19 cellular contexts compared by ENCODE assay signal in the genomic region with DNA sequence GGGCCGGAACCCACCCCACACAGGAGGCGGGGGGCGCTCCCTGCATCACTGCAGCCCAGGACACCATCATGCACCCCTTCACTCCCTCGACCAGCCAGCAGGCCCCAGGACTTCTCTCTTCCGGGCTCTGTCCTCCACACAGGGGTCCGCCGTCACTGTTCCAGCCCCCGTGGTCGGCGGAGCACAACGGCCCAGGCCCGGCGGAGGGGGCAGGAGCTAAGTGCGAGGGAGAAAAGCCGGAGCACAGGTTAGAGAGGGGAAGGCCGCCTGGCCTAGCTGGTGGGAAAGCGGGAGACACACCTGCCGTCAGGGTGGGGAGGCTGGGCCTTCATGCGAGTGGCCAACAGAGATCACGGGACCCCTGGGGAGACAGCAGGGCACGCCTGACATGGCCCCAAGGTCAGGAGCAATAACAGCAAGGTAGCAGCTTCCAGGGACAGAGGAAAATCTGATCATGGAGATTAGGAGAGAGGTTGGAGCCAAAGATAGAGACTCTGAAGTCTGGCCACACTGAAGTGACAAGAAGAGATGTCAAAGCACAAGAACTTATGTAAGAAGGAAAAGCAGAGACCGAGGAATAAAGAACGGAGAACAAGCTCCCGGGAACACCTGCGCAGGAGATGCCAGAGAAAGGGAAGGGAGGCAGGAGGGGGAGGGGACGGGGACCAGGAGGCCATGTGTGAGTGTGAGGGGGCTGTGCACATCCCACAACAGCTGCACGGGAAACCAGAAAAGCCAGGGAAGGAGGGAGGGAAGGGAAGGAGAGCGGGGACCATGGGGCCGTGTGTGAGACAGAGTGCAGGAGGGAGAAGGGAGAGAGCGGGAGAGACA.
DNase-seq lines count a peak whose midpoint lies in the region; ATAC-seq, FAIRE-seq and TF ChIP-seq lines count a peak whose summit lies in the region.
"Had no signal": no experiment of that assay in that cellular context is flagged by ENCODE, and none has a peak within 500 bp of the region (broad histone marks: within the 10 kb centered on the region; RNA-seq: fewer than 3 reads in every experiment).

No MANE protein-coding gene starts in this region.

- H3K36me3 ChIP-seq in SJCRH30 (no peaks in the 10 kb centered on the region), mesenchymal stem cell (ENCODE audit: control insufficient read depth in 1 of 2, insufficient read depth in 2 of 2, low read depth in 1 of 2, low read length in 2 of 2) (peaks cover 6 to 52% of the 10 kb centered on the region in 2 experiments)

- WGBS in mesenchymal stem cell: 89% methylated on average over 30 of the region's 30 CpGs

- no peak for DNase-seq in activated CD8-positive, alpha-beta T cell treated with anti-CD3 and anti-CD28 coated beads, Interleukin-2, amount 10 ng/mL, durations not matched to agents 7 days and 5 days
- DNase-seq in activated CD8-positive, alpha-beta T cell treated with anti-CD3 and anti-CD28 coated beads for 36 hours: no peak
- DNase-seq in SJCRH30: peak in 1 of 2 experiments; percentile 88
- no peak for DNase-seq in mesenchymal stem cell
- DNase-seq in urothelium cell line (ENCODE audit: low spot score): no peak
- DNase-seq in GOT3 (lab: John Stamatoyannopoulos, UW): no peak
- DNase-seq in hypothalamus (lab: John Stamatoyannopoulos, UW): no peak
- no peak for DNase-seq in NCI-H2029 treated with DMSO at 0.1 percent for 48 hours (lab: John Stamatoyannopoulos, UW)
- DNase-seq: activated CD4-positive, alpha-beta T cell treated with anti-CD3 and anti-CD28 coated beads, Interleukin-2, amount 50 U/mL, for 1 hour; effector CD4-positive, alpha-beta T cell; NCI-H1417 treated with DMSO at 0.1 percent for 48 hours; SHP77; T-helper 1 cell had no signal

- H2BK120ac ChIP-seq in mesenchymal stem cell (ENCODE audit: low read depth, low read length): no peak overlapping the region

- peaks cover 7% of the 10 kb centered on the region for H3K79me1 ChIP-seq in mesenchymal stem cell (replicated peaks; ENCODE audit: low read length, poor library complexity, severe bottlenecking)

- intact Hi-C loops in activated CD8-positive, alpha-beta T cell treated with anti-CD3 and anti-CD28 coated beads for 36 hours (cut with micrococcal nuclease): no loop called here

- H2BK5ac ChIP-seq in mesenchymal stem cell (ENCODE audit: low read depth, low read length, poor library complexity, severe bottlenecking): no peak overlapping the region

- no peak overlapping the region for H3K18ac ChIP-seq in mesenchymal stem cell (ENCODE audit: low read depth in 1 of 2, low read length in 2 of 2)

- H3K36me3 Mint-ChIP-seq in activated CD8-positive, alpha-beta T cell treated with anti-CD3 and anti-CD28 coated beads, Interleukin-2, amount 10 ng/mL, durations not matched to agents 7 days and 5 days (ENCODE audit: low read depth): peaks cover 4% of the 10 kb centered on the region
- H3K36me3 Mint-ChIP-seq in activated CD8-positive, alpha-beta T cell treated with anti-CD3 and anti-CD28 coated beads for 36 hours (ENCODE audit: low read depth): peaks cover 3% of the 10 kb centered on the region

- H3K27ac Mint-ChIP-seq in activated CD8-positive, alpha-beta T cell treated with anti-CD3 and anti-CD28 coated beads, Interleukin-2, amount 10 ng/mL, durations not matched to agents 7 days and 5 days: peak overlapping the region; percentile 17
- no peak overlapping the region for H3K27ac Mint-ChIP-seq in activated CD8-positive, alpha-beta T cell treated with anti-CD3 and anti-CD28 coated beads for 36 hours

- H3K4me1 ChIP-seq in SJCRH30 (peaks cover 28% of the 10 kb centered on the region), mesenchymal stem cell (ENCODE audit: control insufficient read depth, insufficient read depth, low read depth, low read length) (peaks cover 7% of the 10 kb centered on the region)
- H3K4me1 ChIP-seq: gastroesophageal sphincter, upper lobe of left lung had no signal

- no peak overlapping the region for H3K4me2 ChIP-seq in mesenchymal stem cell (ENCODE audit: low read length, poor library complexity, severe bottlenecking)

- no peak overlapping the region for H3K23ac ChIP-seq in mesenchymal stem cell (ENCODE audit: low read length in 2 of 2)

- H2BK12ac ChIP-seq in mesenchymal stem cell (ENCODE audit: low read length in 2 of 2): peak overlapping the region; percentile 10 to 43

- peaks cover 35% of the 10 kb centered on the region for H3K4me1 Mint-ChIP-seq in activated CD8-positive, alpha-beta T cell treated with anti-CD3 and anti-CD28 coated beads, Interleukin-2, amount 10 ng/mL, durations not matched to agents 7 days and 5 days (ENCODE audit: low read depth)
- H3K4me1 Mint-ChIP-seq in activated CD8-positive, alpha-beta T cell treated with anti-CD3 and anti-CD28 coated beads for 36 hours (ENCODE audit: low read depth): peaks cover 34% of the 10 kb centered on the region

- CTCF ChIA-PET in activated CD8-positive, alpha-beta T cell treated with anti-CD3 and anti-CD28 coated beads, Interleukin-2, amount 10 ng/mL, durations not matched to agents 7 days and 5 days (lab: Charles Lee): no interaction called here
- CTCF ChIA-PET in activated CD8-positive, alpha-beta T cell treated with anti-CD3 and anti-CD28 coated beads for 36 hours (lab: Charles Lee): interaction anchor here (0.7 kb wide), 1 partner anchor 21 kb away, joined by 3 read pairs; no protein-coding TSS in a partner anchor

- H3K4me3 Mint-ChIP-seq in activated CD8-positive, alpha-beta T cell treated with anti-CD3 and anti-CD28 coated beads, Interleukin-2, amount 10 ng/mL, durations not matched to agents 7 days and 5 days: no peak overlapping the region
- H3K4me3 Mint-ChIP-seq in activated CD8-positive, alpha-beta T cell treated with anti-CD3 and anti-CD28 coated beads for 36 hours: no peak overlapping the region

- H3K4ac ChIP-seq in mesenchymal stem cell (ENCODE audit: low read depth in 1 of 2, low read length in 2 of 2): no peak overlapping the region

- no peaks in the 10 kb centered on the region for H3K27me3 ChIP-seq in SJCRH30
- no peaks in the 10 kb centered on the region for H3K27me3 ChIP-seq in mesenchymal stem cell (ENCODE audit: control insufficient read depth in 1 of 2, insufficient read depth in 1 of 2, low read length in 2 of 2)
- H3K27me3 ChIP-seq: BE2C, gastroesophageal sphincter, upper lobe of left lung had no signal

- peak overlapping the region; percentile 84 for H3K9ac ChIP-seq in mesenchymal stem cell (ENCODE audit: low read length)

- H4K91ac ChIP-seq in mesenchymal stem cell (ENCODE audit: low read length): no peak overlapping the region

- POLR2A ChIA-PET in activated CD8-positive, alpha-beta T cell treated with anti-CD3 and anti-CD28 coated beads, Interleukin-2, amount 10 ng/mL, durations not matched to agents 7 days and 5 days (lab: Charles Lee): no interaction called here
- POLR2A ChIA-PET in activated CD8-positive, alpha-beta T cell treated with anti-CD3 and anti-CD28 coated beads for 36 hours (lab: Charles Lee): interaction anchor here (0.7 to 1.8 kb wide), 2 partner anchors 18 to 398 kb away, joined by 3 to 4 read pairs; no protein-coding TSS in a partner anchor

- no peak overlapping the region for H2AFZ ChIP-seq in mesenchymal stem cell (ENCODE audit: low read depth, low read length)

- ATAC-seq in activated CD8-positive, alpha-beta T cell treated with anti-CD3 and anti-CD28 coated beads, Interleukin-2, amount 10 ng/mL, durations not matched to agents 7 days and 5 days: no peak
- ATAC-seq in activated CD8-positive, alpha-beta T cell treated with anti-CD3 and anti-CD28 coated beads for 36 hours: no peak
- ATAC-seq: HepG2 had no signal

- H3K4me3 ChIP-seq in SJCRH30: peak overlapping the region; percentile 17; the same call in 1 of the 2 replicates
- H3K4me3 ChIP-seq in mesenchymal stem cell (ENCODE audit: insufficient read depth in 1 of 2, low read depth in 1 of 2, low read length in 2 of 2): no peak overlapping the region
- H3K4me3 ChIP-seq: gastroesophageal sphincter, psoas muscle, upper lobe of left lung had no signal

- peaks cover 4% of the 10 kb centered on the region for H3K27me3 Mint-ChIP-seq in activated CD8-positive, alpha-beta T cell treated with anti-CD3 and anti-CD28 coated beads, Interleukin-2, amount 10 ng/mL, durations not matched to agents 7 days and 5 days (ENCODE audit: low read depth)
- H3K27me3 Mint-ChIP-seq in activated CD8-positive, alpha-beta T cell treated with anti-CD3 and anti-CD28 coated beads for 36 hours: no peaks in the 10 kb centered on the region

- no peak overlapping the region for H2BK15ac ChIP-seq in mesenchymal stem cell (ENCODE audit: low read depth, poor library complexity, severe bottlenecking)

- no peak overlapping the region for H3K14ac ChIP-seq in mesenchymal stem cell (ENCODE audit: low read length in 2 of 2)

- H3K9me3 ChIP-seq in SJCRH30 (replicated peaks) (no peaks in the 10 kb centered on the region), mesenchymal stem cell (ENCODE audit: control insufficient read depth, low read length) (no peaks in the 10 kb centered on the region)
- H3K9me3 ChIP-seq: BE2C, gastroesophageal sphincter, psoas muscle, upper lobe of left lung had no signal

- H3K27ac ChIP-seq in SJCRH30 (peak overlapping the region; percentile 91), mesenchymal stem cell (ENCODE audit: low read length, poor library complexity, severe bottlenecking) (no peak overlapping the region)
- H3K27ac ChIP-seq: gastroesophageal sphincter, psoas muscle, upper lobe of left lung had no signal

- no peak overlapping the region for H2AK5ac ChIP-seq in mesenchymal stem cell (ENCODE audit: low read length, severe bottlenecking)

- H4K8ac ChIP-seq in mesenchymal stem cell (ENCODE audit: low read length): no peak overlapping the region

- FAIRE-seq in urothelium cell line (lab: Jason Lieb, UNC): peak; percentile 92
- FAIRE-seq: A204.1, HepG2 had no signal

- no peaks in the 10 kb centered on the region for H3K9me3 Mint-ChIP-seq in activated CD8-positive, alpha-beta T cell treated with anti-CD3 and anti-CD28 coated beads, Interleukin-2, amount 10 ng/mL, durations not matched to agents 7 days and 5 days (ENCODE audit: insufficient read depth)
- no peaks in the 10 kb centered on the region for H3K9me3 Mint-ChIP-seq in activated CD8-positive, alpha-beta T cell treated with anti-CD3 and anti-CD28 coated beads for 36 hours

- TF ChIP-seq CTCF in activated CD8-positive, alpha-beta T cell treated with anti-CD3 and anti-CD28 coated beads for 36 hours (IDR thresholded peaks at IDR 0.05): no peak
